In the genomic region with DNA sequence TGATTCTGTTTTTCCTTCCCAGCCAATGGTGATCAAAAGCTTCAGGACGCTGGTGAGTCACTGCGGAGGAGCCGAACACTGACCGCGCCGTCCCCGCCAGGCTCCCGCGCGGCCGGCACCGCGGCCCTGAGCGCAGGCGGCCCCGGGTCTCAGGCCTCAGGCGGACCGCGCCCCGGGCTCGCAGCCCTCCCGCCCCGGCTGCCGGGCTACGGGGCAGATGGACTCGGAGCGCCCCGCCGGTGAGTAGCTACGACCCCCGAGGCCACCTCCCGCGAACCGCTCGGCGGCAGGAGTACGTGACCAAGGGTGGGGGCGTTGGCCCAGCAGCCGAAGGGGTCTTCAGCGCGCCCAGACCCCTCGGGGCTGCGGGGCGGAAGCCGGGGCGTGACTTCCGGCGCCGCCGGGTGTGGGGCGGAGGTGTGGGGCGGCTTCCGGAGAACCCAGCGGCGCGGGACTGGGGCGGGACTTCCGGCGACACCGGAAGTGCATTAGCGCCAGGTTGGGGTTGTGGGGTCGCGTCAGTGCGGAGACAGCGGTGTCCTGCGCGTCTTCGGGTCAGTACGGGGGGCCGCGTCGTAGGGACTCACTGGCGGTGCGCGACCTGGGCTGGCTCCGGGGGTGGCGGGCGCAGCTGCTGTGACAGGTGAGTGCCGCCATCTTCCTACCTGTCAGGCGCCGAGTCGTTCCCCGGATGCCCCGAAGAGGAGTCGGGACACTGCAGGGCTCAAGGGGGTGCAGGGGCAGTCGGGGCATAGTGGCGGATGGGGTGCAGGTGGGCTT, we compare ENCODE assay signal across 1 cellular context.
TF ChIP-seq lines count a peak whose summit lies in the region.

A gene with protein sequence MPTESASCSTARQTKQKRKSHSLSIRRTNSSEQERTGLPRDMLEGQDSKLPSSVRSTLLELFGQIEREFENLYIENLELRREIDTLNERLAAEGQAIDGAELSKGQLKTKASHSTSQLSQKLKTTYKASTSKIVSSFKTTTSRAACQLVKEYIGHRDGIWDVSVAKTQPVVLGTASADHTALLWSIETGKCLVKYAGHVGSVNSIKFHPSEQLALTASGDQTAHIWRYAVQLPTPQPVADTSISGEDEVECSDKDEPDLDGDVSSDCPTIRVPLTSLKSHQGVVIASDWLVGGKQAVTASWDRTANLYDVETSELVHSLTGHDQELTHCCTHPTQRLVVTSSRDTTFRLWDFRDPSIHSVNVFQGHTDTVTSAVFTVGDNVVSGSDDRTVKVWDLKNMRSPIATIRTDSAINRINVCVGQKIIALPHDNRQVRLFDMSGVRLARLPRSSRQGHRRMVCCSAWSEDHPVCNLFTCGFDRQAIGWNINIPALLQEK (plus strand): TSS at position 60 of the 780 bp plus-strand sequence. CDS start 15,771 bp downstream, outside the sequence.

TF ChIP-seq in HepG2, 621 proteins besides CTCF, POLR2A, EP300 and RAD21 (continued from another document and continues in another):
- TF ChIP-seq DMTF1 (CRISPR knock-in tag; IDR thresholded peaks at IDR 0.05): no peak
- no peak; the same call in 1 of the 2 replicates for TF ChIP-seq CHD2 (IDR thresholded peaks at IDR 0.05; ENCODE audit: low read depth, low read length)
- no peak for TF ChIP-seq ZNF749 (CRISPR knock-in tag; IDR thresholded peaks at IDR 0.05; ENCODE audit: borderline replicate concordance)
- peak; percentile 79; the same call in 1 of the 2 replicates for TF ChIP-seq ZBTB8A (CRISPR knock-in tag; IDR thresholded peaks at IDR 0.05; ENCODE audit: borderline replicate concordance, low read depth)
- no peak for TF ChIP-seq ZNF12 (CRISPR knock-in tag; IDR thresholded peaks at IDR 0.05)
- no peak; the same call in 1 of the 2 replicates for TF ChIP-seq ZNF441 (CRISPR knock-in tag; IDR thresholded peaks at IDR 0.05; ENCODE audit: borderline replicate concordance)
- no peak for TF ChIP-seq MAFG (CRISPR knock-in tag; IDR thresholded peaks at IDR 0.05)
- no peak for TF ChIP-seq HNF4G (IDR thresholded peaks at IDR 0.05; ENCODE audit: borderline replicate concordance, low read depth, low read length)
- 0 out of 2 replicates have a peak, but pooled peaks have one; percentile 38 for TF ChIP-seq HNF4G (CRISPR knock-in tag; IDR thresholded peaks at IDR 0.05; ENCODE audit: borderline replicate concordance, low read depth)
- TF ChIP-seq ZNF724P (CRISPR knock-in tag; IDR thresholded peaks at IDR 0.05; ENCODE audit: borderline replicate concordance): no peak; the same call in 1 of the 2 replicates
- TF ChIP-seq FOXC1 (CRISPR knock-in tag; IDR thresholded peaks at IDR 0.05; ENCODE audit: borderline replicate concordance): no peak; the same call in 1 of the 2 replicates
- no peak for TF ChIP-seq ZKSCAN8 (CRISPR knock-in tag; IDR thresholded peaks at IDR 0.05; ENCODE audit: borderline replicate concordance)
- TF ChIP-seq KDM1A (CRISPR knock-in tag; IDR thresholded peaks at IDR 0.05): no peak
- TF ChIP-seq FOXM1 (CRISPR knock-in tag; IDR thresholded peaks at IDR 0.05): no peak
- TF ChIP-seq RORA (CRISPR knock-in tag; IDR thresholded peaks at IDR 0.05): no peak
- TF ChIP-seq KIAA2018 (CRISPR knock-in tag; IDR thresholded peaks at IDR 0.05; ENCODE audit: borderline replicate concordance): no peak
- TF ChIP-seq ZNF124 (CRISPR knock-in tag; IDR thresholded peaks at IDR 0.05): peak; percentile 72
- TF ChIP-seq HINFP (CRISPR knock-in tag; IDR thresholded peaks at IDR 0.05; ENCODE audit: low read depth): peak; percentile 43; the same call in 1 of the 2 replicates
- peak; percentile 45; the same call in 1 of the 2 replicates for TF ChIP-seq IKZF5 (CRISPR knock-in tag; IDR thresholded peaks at IDR 0.05)
- TF ChIP-seq, protein P1, sequence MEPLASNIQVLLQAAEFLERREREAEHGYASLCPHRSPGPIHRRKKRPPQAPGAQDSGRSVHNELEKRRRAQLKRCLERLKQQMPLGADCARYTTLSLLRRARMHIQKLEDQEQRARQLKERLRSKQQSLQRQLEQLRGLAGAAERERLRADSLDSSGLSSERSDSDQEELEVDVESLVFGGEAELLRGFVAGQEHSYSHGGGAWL (CRISPR knock-in tag; IDR thresholded peaks at IDR 0.05): peak; percentile 30; the same call in 1 of the 2 replicates
- peak; percentile 84 for TF ChIP-seq YY1 (IDR thresholded peaks at IDR 0.05; ENCODE audit: insufficient read depth, insufficient replicate concordance, low read depth, low read length)
- TF ChIP-seq BORCS8-MEF2B (CRISPR knock-in tag; IDR thresholded peaks at IDR 0.05): peak; percentile 19
- TF ChIP-seq ZNF501 (CRISPR knock-in tag; IDR thresholded peaks at IDR 0.05): peak; percentile 77
- TF ChIP-seq ZNF550 (CRISPR knock-in tag; IDR thresholded peaks at IDR 0.05; ENCODE audit: borderline replicate concordance): no peak
- peak; percentile 23; the same call in 1 of the 2 replicates for TF ChIP-seq ZNF773 (CRISPR knock-in tag; IDR thresholded peaks at IDR 0.05; ENCODE audit: borderline replicate concordance)
- no peak for TF ChIP-seq ZNF614 (CRISPR knock-in tag; IDR thresholded peaks at IDR 0.05; ENCODE audit: borderline replicate concordance)
- TF ChIP-seq, protein P2, sequence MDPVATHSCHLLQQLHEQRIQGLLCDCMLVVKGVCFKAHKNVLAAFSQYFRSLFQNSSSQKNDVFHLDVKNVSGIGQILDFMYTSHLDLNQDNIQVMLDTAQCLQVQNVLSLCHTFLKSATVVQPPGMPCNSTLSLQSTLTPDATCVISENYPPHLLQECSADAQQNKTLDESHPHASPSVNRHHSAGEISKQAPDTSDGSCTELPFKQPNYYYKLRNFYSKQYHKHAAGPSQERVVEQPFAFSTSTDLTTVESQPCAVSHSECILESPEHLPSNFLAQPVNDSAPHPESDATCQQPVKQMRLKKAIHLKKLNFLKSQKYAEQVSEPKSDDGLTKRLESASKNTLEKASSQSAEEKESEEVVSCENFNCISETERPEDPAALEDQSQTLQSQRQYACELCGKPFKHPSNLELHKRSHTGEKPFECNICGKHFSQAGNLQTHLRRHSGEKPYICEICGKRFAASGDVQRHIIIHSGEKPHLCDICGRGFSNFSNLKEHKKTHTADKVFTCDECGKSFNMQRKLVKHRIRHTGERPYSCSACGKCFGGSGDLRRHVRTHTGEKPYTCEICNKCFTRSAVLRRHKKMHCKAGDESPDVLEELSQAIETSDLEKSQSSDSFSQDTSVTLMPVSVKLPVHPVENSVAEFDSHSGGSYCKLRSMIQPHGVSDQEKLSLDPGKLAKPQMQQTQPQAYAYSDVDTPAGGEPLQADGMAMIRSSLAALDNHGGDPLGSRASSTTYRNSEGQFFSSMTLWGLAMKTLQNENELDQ (CRISPR knock-in tag; IDR thresholded peaks at IDR 0.05; ENCODE audit: borderline replicate concordance): peak; percentile 9; the same call in 1 of the 2 replicates
- TF ChIP-seq, protein P3, sequence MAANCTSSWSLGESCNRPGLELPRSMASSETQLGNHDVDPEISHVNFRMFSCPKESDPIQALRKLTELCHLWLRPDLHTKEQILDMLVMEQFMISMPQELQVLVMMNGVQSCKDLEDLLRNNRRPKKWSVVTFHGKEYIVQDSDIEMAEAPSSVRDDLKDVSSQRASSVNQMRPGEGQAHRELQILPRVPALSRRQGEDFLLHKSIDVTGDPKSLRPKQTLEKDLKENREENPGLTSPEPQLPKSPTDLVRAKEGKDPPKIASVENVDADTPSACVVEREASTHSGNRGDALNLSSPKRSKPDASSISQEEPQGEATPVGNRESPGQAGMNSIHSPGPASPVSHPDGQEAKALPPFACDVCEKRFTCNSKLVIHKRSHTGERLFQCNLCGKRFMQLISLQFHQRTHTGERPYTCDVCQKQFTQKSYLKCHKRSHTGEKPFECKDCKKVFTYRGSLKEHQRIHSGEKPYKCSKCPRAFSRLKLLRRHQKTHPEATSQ (CRISPR knock-in tag; IDR thresholded peaks at IDR 0.05; ENCODE audit: borderline replicate concordance): no peak
- TF ChIP-seq, protein P4, sequence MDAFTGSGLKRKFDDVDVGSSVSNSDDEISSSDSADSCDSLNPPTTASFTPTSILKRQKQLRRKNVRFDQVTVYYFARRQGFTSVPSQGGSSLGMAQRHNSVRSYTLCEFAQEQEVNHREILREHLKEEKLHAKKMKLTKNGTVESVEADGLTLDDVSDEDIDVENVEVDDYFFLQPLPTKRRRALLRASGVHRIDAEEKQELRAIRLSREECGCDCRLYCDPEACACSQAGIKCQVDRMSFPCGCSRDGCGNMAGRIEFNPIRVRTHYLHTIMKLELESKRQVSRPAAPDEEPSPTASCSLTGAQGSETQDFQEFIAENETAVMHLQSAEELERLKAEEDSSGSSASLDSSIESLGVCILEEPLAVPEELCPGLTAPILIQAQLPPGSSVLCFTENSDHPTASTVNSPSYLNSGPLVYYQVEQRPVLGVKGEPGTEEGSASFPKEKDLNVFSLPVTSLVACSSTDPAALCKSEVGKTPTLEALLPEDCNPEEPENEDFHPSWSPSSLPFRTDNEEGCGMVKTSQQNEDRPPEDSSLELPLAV (CRISPR knock-in tag; conservative IDR thresholded peaks at IDR 0.05; ENCODE audit: low read depth): no peak
- TF ChIP-seq ZNF354B (CRISPR knock-in tag; IDR thresholded peaks at IDR 0.05): no peak
- TF ChIP-seq IRF2 (CRISPR knock-in tag; IDR thresholded peaks at IDR 0.05): no peak
